Comparison of ENCODE assay signal across 10 cellular contexts in genomic region chr2:207792244-207792785, GRCh38.
DNase-seq lines count a peak whose midpoint lies in the region; ATAC-seq lines count a peak whose summit lies in the region.
"Had no signal": no experiment of that assay in that cellular context is flagged by ENCODE, and none has a peak within 500 bp of the region (broad histone marks: within the 10 kb centered on the region; RNA-seq: fewer than 3 reads in every experiment).

No MANE protein-coding gene starts in this region.

- H3K27ac ChIP-seq in iPS-18a (ENCODE audit: low read length): peak overlapping the region; percentile 42

- H3K4me3 ChIP-seq in iPS-18a (ENCODE audit: low read length): no peak overlapping the region

- H3K9me3 ChIP-seq in iPS-18a (ENCODE audit: control insufficient read depth, low read depth, low read length): no peaks in the 10 kb centered on the region

- H3K4me1 ChIP-seq in iPS-18a (ENCODE audit: control insufficient read depth, low read depth, low read length): peaks cover 18% of the 10 kb centered on the region

- peak overlapping the region; percentile 40 for H3K9ac ChIP-seq in iPS-18a (ENCODE audit: low read length)

- DNase-seq in AG08395 (ENCODE audit: low spot score): peak; percentile 72
- peak; percentile 75 for DNase-seq in SKM-1 (lab: John Stamatoyannopoulos, UW; ENCODE audit: unreplicated experiment)
- no peak for DNase-seq in effector CD4-positive, alpha-beta T cell
- DNase-seq in NCI-H1694 (lab: John Stamatoyannopoulos, UW): no peak
- DNase-seq in stimulated activated naive CD4-positive, alpha-beta T cell (lab: John Stamatoyannopoulos, UW): no peak
- DNase-seq: NCI-H526; stimulated activated CD8-positive, alpha-beta memory T cell treated with anti-CD3 and anti-CD28 coated beads, Interleukin-4, amount 100 ng/mL, for 48 hours had no signal

- ATAC-seq in HG03342 (IDR thresholded peaks at IDR 0.05; ENCODE audit: unreplicated experiment) (peak; percentile 89), GM19452 (IDR thresholded peaks at IDR 0.05; ENCODE audit: unreplicated experiment) (no peak)

- no peaks in the 10 kb centered on the region for H3K27me3 ChIP-seq in iPS-18a (ENCODE audit: control insufficient read depth, insufficient read depth, low read length)

- H3K36me3 ChIP-seq in iPS-18a (ENCODE audit: control insufficient read depth, low read depth, low read length): no peaks in the 10 kb centered on the region

Comparison
In these comparisons a context has a peak if more than half of its experiments do, and no peak if none do; other contexts are left out.
1. DNase-seq: peak in AG08395 (single experiment) and SKM-1 (single experiment); none in effector CD4-positive, alpha-beta T cell (single experiment), NCI-H1694 (single experiment) and stimulated activated naive CD4-positive, alpha-beta T cell (0 of 6).